Comparison of ENCODE assay signal across 15 cellular contexts in genomic region chr5:159089675-159090074, GRCh38. TPM values are rescaled to one million over a fixed set of nuclear protein-coding genes. Genes with fewer than 3 reads are reported as not detected.
"Had no signal": no experiment of that assay in that cellular context is flagged by ENCODE, and none has a peak within 500 bp of the region (broad histone marks: within the 10 kb centered on the region; RNA-seq: fewer than 3 reads in every experiment).

No MANE protein-coding gene starts in this region.

- H3K4me3 ChIP-seq: heart left ventricle, neural progenitor cell, ovary, testis had no signal

- ATAC-seq: heart left ventricle; sciatic nerve; stimulated activated naive CD8-positive, alpha-beta T cell treated with anti-CD3 and anti-CD28 coated beads, Interleukin-15, amount 100 ng/mL, for 72 hours; T-helper 17 cell had no signal

- DNase-seq: activated CD4-positive, alpha-beta memory T cell treated with anti-CD3 and anti-CD28 coated beads, Interleukin-2, amount 10 ng/mL, durations not matched to agents 7 days and 5 days; activated CD4-positive, alpha-beta T cell treated with anti-CD3 and anti-CD28 coated beads for 4 hours; activated CD8-positive, alpha-beta memory T cell treated with anti-CD3 and anti-CD28 coated beads, Interleukin-2, amount 50 U/mL, for 4 hours; activated gamma-delta T cell treated with Interleukin-2 at 50 U/mL for 16 hours; activated naive CD8-positive, alpha-beta T cell treated with anti-CD3 and anti-CD28 coated beads for 36 hours; cerebellar nuclear complex; effector memory CD4-positive, alpha-beta T cell; heart left ventricle; immature natural killer cell; ovary; stimulated activated naive CD8-positive, alpha-beta T cell treated with anti-CD3 and anti-CD28 coated beads, Interleukin-15, amount 100 ng/mL, for 72 hours; T-helper 17 cell; testis had no signal

- H2AFZ ChIP-seq: neural progenitor cell had no signal

- H3K27ac ChIP-seq: heart left ventricle, neural progenitor cell, ovary, testis had no signal

- H3K36me3 ChIP-seq: neural progenitor cell, ovary had no signal

- H3K27me3 ChIP-seq: ovary, testis had no signal

- H3K4me2 ChIP-seq: neural progenitor cell had no signal

- H3K9me3 ChIP-seq: heart left ventricle, ovary, testis had no signal

- H3K9ac ChIP-seq: neural progenitor cell had no signal

RNA-seq across cellular contexts. Expression of gene EBF1, which starts 10.0 kb away (rescaled TPM):
- polyA plus RNA-seq: immature natural killer cell had no signal
